In the genomic region with DNA sequence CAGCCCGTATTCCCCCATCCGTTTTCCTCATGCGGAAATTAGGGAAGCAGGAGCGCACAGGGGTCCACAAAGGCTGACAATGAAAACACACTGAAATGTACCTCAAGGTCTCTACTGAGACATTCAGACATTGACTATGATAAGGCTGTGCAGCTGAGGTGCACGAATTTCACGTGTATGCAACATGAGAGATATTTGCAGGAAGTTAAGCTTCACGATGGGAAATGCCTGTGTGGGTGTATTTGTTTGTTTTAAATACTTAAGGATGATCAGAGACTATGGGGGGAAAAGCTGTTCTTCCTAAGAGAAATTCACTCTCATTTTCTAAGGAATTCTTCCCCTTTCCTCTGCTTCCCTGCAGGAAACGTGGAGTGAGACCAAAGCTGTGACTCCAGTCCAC, we compare ENCODE assay signal across 1 cellular context.
TF ChIP-seq lines count a peak whose summit lies in the region.

No MANE protein-coding gene starts in this region.

TF ChIP-seq in GM23338, 12 proteins besides CTCF, POLR2A, EP300 and RAD21 (continued from another document):
- TF ChIP-seq, protein P1, sequence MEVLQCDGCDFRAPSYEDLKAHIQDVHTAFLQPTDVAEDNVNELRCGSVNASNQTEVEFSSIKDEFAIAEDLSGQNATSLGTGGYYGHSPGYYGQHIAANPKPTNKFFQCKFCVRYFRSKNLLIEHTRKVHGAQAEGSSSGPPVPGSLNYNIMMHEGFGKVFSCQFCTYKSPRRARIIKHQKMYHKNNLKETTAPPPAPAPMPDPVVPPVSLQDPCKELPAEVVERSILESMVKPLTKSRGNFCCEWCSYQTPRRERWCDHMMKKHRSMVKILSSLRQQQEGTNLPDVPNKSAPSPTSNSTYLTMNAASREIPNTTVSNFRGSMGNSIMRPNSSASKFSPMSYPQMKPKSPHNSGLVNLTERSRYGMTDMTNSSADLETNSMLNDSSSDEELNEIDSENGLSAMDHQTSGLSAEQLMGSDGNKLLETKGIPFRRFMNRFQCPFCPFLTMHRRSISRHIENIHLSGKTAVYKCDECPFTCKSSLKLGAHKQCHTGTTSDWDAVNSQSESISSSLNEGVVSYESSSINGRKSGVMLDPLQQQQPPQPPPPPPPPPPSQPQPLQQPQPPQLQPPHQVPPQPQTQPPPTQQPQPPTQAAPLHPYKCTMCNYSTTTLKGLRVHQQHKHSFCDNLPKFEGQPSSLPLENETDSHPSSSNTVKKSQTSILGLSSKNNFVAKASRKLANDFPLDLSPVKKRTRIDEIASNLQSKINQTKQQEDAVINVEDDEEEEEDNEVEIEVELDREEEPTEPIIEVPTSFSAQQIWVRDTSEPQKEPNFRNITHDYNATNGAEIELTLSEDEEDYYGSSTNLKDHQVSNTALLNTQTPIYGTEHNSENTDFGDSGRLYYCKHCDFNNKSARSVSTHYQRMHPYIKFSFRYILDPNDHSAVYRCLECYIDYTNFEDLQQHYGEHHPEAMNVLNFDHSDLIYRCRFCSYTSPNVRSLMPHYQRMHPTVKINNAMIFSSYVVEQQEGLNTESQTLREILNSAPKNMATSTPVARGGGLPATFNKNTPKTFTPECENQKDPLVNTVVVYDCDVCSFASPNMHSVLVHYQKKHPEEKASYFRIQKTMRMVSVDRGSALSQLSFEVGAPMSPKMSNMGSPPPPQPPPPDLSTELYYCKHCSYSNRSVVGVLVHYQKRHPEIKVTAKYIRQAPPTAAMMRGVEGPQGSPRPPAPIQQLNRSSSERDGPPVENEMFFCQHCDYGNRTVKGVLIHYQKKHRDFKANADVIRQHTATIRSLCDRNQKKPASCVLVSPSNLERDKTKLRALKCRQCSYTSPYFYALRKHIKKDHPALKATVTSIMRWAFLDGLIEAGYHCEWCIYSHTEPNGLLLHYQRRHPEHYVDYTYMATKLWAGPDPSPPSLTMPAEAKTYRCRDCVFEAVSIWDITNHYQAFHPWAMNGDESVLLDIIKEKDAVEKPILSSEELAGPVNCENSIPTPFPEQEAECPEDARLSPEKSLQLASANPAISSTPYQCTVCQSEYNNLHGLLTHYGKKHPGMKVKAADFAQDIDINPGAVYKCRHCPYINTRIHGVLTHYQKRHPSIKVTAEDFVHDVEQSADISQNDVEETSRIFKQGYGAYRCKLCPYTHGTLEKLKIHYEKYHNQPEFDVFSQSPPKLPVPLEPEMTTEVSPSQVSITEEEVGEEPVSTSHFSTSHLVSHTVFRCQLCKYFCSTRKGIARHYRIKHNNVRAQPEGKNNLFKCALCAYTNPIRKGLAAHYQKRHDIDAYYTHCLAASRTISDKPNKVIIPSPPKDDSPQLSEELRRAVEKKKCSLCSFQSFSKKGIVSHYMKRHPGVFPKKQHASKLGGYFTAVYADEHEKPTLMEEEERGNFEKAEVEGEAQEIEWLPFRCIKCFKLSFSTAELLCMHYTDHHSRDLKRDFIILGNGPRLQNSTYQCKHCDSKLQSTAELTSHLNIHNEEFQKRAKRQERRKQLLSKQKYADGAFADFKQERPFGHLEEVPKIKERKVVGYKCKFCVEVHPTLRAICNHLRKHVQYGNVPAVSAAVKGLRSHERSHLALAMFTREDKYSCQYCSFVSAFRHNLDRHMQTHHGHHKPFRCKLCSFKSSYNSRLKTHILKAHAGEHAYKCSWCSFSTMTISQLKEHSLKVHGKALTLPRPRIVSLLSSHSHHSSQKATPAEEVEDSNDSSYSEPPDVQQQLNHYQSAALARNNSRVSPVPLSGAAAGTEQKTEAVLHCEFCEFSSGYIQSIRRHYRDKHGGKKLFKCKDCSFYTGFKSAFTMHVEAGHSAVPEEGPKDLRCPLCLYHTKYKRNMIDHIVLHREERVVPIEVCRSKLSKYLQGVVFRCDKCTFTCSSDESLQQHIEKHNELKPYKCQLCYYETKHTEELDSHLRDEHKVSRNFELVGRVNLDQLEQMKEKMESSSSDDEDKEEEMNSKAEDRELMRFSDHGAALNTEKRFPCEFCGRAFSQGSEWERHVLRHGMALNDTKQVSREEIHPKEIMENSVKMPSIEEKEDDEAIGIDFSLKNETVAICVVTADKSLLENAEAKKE (CRISPR knock-in tag; IDR thresholded peaks at IDR 0.05), result no peak
- no peak for TF ChIP-seq JUNB (IDR thresholded peaks at IDR 0.05; ENCODE audit: unreplicated experiment)
- TF ChIP-seq, protein P2, sequence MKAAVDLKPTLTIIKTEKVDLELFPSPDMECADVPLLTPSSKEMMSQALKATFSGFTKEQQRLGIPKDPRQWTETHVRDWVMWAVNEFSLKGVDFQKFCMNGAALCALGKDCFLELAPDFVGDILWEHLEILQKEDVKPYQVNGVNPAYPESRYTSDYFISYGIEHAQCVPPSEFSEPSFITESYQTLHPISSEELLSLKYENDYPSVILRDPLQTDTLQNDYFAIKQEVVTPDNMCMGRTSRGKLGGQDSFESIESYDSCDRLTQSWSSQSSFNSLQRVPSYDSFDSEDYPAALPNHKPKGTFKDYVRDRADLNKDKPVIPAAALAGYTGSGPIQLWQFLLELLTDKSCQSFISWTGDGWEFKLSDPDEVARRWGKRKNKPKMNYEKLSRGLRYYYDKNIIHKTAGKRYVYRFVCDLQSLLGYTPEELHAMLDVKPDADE (IDR thresholded peaks at IDR 0.05), result no peak
- TF ChIP-seq STAT1 (IDR thresholded peaks at IDR 0.05; ENCODE audit: unreplicated experiment), result no peak
